In the genomic region with DNA sequence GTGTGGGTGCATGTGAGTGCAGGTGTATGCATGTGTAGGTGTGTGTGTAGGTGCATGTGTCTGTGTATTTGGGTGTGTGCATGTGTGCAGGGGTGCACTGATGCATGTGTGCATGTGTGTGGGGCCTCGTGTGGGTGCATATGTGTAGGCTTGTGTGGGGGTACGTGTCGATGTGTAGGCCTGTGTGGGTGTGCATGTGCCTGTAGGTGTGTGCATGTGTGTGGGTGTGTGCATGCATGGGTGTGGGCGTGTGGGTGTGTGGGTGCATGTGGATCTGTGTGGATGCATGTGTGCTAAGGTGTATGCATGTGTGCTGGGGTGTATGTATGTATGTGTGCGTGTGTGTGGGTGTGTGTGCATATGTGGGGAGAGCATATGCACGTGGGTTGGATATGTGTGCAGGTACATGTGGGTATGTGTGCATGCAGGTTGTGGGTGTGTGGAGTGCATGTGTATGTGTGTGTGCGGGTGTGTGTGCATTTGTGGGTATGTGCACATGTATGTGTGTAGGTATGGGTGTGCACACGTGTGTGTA, we compare ENCODE assay signal across 1 cellular context.
TF ChIP-seq lines count a peak whose summit lies in the region.

No MANE protein-coding gene starts in this region.

TF ChIP-seq in WTC11, 78 proteins besides CTCF, POLR2A, EP300 and RAD21 (continued from another document):
- TF ChIP-seq, protein P1, sequence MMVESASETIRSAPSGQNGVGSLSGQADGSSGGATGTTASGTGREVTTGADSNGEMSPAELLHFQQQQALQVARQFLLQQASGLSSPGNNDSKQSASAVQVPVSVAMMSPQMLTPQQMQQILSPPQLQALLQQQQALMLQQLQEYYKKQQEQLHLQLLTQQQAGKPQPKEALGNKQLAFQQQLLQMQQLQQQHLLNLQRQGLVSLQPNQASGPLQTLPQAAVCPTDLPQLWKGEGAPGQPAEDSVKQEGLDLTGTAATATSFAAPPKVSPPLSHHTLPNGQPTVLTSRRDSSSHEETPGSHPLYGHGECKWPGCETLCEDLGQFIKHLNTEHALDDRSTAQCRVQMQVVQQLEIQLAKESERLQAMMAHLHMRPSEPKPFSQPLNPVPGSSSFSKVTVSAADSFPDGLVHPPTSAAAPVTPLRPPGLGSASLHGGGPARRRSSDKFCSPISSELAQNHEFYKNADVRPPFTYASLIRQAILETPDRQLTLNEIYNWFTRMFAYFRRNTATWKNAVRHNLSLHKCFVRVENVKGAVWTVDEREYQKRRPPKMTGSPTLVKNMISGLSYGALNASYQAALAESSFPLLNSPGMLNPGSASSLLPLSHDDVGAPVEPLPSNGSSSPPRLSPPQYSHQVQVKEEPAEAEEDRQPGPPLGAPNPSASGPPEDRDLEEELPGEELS (CRISPR knock-in tag; IDR thresholded peaks at IDR 0.05) = no peak
- TF ChIP-seq SOX15 (CRISPR knock-in tag; IDR thresholded peaks at IDR 0.05) (no peak), GABPB1 (CRISPR knock-in tag; IDR thresholded peaks at IDR 0.05) (no peak), TEAD4 (CRISPR knock-in tag; IDR thresholded peaks at IDR 0.05) (no peak)
- TF ChIP-seq, protein P2, sequence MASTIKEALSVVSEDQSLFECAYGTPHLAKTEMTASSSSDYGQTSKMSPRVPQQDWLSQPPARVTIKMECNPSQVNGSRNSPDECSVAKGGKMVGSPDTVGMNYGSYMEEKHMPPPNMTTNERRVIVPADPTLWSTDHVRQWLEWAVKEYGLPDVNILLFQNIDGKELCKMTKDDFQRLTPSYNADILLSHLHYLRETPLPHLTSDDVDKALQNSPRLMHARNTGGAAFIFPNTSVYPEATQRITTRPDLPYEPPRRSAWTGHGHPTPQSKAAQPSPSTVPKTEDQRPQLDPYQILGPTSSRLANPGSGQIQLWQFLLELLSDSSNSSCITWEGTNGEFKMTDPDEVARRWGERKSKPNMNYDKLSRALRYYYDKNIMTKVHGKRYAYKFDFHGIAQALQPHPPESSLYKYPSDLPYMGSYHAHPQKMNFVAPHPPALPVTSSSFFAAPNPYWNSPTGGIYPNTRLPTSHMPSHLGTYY (CRISPR knock-in tag; IDR thresholded peaks at IDR 0.05) = no peak
